In the genomic region with DNA sequence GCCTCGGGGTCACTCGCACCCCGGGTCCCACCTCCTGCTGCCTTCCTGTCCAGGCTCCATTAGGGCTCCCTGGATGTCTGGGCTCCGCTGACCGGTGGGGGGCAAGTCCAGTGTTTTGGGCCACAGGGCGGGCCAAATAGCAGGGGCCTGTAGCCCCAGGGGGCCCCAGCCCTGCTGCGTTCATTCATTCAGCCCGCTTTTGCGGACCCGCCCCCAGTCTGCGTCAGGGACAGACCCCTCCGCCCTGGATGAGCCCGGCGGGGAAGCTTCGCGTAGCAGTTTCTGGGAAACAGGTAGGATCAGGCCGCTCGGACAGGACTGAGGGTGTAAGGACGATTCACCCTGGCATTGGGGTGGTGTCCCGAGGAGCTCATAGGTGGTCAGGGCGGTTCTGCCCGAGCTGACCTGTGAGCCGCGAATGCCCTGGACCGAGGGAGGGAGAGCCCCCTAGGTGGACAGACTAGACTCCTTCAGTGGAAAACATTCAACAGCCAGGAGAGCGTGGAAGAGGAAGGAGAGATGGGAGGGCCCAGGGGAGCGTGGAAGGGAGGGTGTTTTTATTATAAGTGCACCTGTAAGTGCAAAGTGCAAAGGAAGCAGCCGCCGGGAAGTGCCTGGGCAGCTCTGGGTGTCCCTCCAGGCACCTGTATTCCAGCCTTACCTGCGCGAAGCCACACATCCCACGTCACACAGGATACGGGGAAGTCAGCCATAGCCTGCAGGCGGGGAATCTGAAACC, we compare ENCODE assay signal across 8 cellular contexts. TPM values are rescaled to one million over a fixed set of nuclear protein-coding genes. Genes with fewer than 3 reads are reported as not detected.
DNase-seq lines count a peak whose midpoint lies in the region; ATAC-seq and TF ChIP-seq lines count a peak whose summit lies in the region.

No MANE protein-coding gene starts in this region.

- no peak for TF ChIP-seq EP300 in Ishikawa (IDR thresholded peaks at IDR 0.05; ENCODE audit: borderline replicate concordance)

- peaks cover 14 to 15% of the 10 kb centered on the region in 2 donors for H3K4me1 ChIP-seq in neuronal stem cell (ENCODE audit: control insufficient read depth in 2 of 2, insufficient read depth in 1 of 2, low read depth in 1 of 2, low read length in 2 of 2)

- H3K18ac ChIP-seq in neuronal stem cell (ENCODE audit: low read length), result peak overlapping the region; percentile 95

- peak overlapping the region; percentile 69 for H2BK15ac ChIP-seq in neuronal stem cell (ENCODE audit: low read length)

- H3K79me1 ChIP-seq in neuronal stem cell (ENCODE audit: low read depth, low read length), result peaks cover 2% of the 10 kb centered on the region

- H3K9me3 ChIP-seq in neuronal stem cell (replicated peaks in 1 of 2; ENCODE audit: control insufficient read depth in 2 of 2, insufficient read depth in 1 of 2, low read depth in 1 of 2, low read length in 2 of 2), result no peaks in the 10 kb centered on the region

- H3K4me3 ChIP-seq in fibroblast of mammary gland (ENCODE audit: control insufficient read depth, low read depth, low read length) (peak overlapping the region; percentile 86), neuronal stem cell (ENCODE audit: low read length in 2 of 2) (peak overlapping the region; percentile 81 to 93)

- DNase-seq in DMS53 treated with DMSO at 0.1 percent for 48 hours (lab: John Stamatoyannopoulos, UW; ENCODE audit: unreplicated experiment) (peak; percentile 61), fibroblast of mammary gland (ENCODE audit: low read depth) (no peak), neuronal stem cell (ENCODE audit: low spot score) (no peak), kidney glomerular epithelial cell (lab: John Stamatoyannopoulos, UW) (no peak), NCI-H1048 (lab: John Stamatoyannopoulos, UW) (no peak)
- peak; percentile 42 to 48 for DNase-seq in activated CD4-positive, alpha-beta T cell treated with anti-CD3 and anti-CD28 coated beads, Interleukin-2, amount 50 U/mL, for 48 hours

- H3K4me2 ChIP-seq in neuronal stem cell (ENCODE audit: insufficient read depth, low read length, poor library complexity, severe bottlenecking), result peak overlapping the region; percentile 92

- ATAC-seq in GM21515 (IDR thresholded peaks at IDR 0.05; ENCODE audit: unreplicated experiment), result peak; percentile 21

- no peak overlapping the region for H3K27ac ChIP-seq in neuronal stem cell (replicated peaks; ENCODE audit: low read length)

- H2AK5ac ChIP-seq in neuronal stem cell (ENCODE audit: low read depth, low read length), result peak overlapping the region; percentile 12

- no peak overlapping the region for H4K8ac ChIP-seq in neuronal stem cell (ENCODE audit: low read depth, low read length)

- peak overlapping the region; percentile 10 for H2BK120ac ChIP-seq in neuronal stem cell (ENCODE audit: low read depth, low read length)

- peaks cover 0 to 7% of the 10 kb centered on the region in 2 donors for H3K36me3 ChIP-seq in neuronal stem cell (replicated peaks in 1 of 2; ENCODE audit: control insufficient read depth in 2 of 2, insufficient read depth in 2 of 2, low read length in 2 of 2)

- peak overlapping the region; percentile 59 for H2BK5ac ChIP-seq in neuronal stem cell (ENCODE audit: low read length)

- H2AFZ ChIP-seq in neuronal stem cell (ENCODE audit: low read length), result peak overlapping the region; percentile 92

- H4K91ac ChIP-seq in neuronal stem cell (ENCODE audit: low read depth, low read length, poor library complexity), result no peak overlapping the region

- TF ChIP-seq CTCF in fibroblast of mammary gland (conservative IDR thresholded peaks at IDR 0.05; ENCODE audit: control insufficient read depth, insufficient read depth, low read depth, low read length), result no peak

- peak overlapping the region; percentile 95 for H3K23ac ChIP-seq in neuronal stem cell (ENCODE audit: low read depth, low read length, poor library complexity)

- H3K27me3 ChIP-seq in neuronal stem cell (ENCODE audit: control insufficient read depth in 3 of 3, insufficient read depth in 3 of 3, low read depth in 1 of 3, low read length in 3 of 3), result peaks cover 0 to 12% (median 0%) of the 10 kb centered on the region in 3 experiments

- no peak overlapping the region for H3K4ac ChIP-seq in neuronal stem cell (ENCODE audit: low read length)

- no CpG with 5 or more reads among the region's 34 CpGs for WGBS in neuronal stem cell (ENCODE audit: extremely low coverage in 2 of 2, insufficient read length in 2 of 2, insufficient replicate concordance in 1 of 2), 2 donors

- TF ChIP-seq RAD21 in Ishikawa (IDR thresholded peaks at IDR 0.05; ENCODE audit: low read depth), result no peak

- H3K14ac ChIP-seq in neuronal stem cell (ENCODE audit: low read length), result peak overlapping the region; percentile 10

- no peak overlapping the region for H2BK12ac ChIP-seq in neuronal stem cell (ENCODE audit: low read length)

- peak overlapping the region; percentile 93 for H3K9ac ChIP-seq in neuronal stem cell (ENCODE audit: low read depth, low read length, poor library complexity)

TF ChIP-seq in Ishikawa, 13 proteins besides CTCF, POLR2A, EP300 and RAD21:
- TF ChIP-seq MAX (IDR thresholded peaks at IDR 0.05) (peak; percentile 21; the same call in 1 of the 2 replicates), YY1 (IDR thresholded peaks at IDR 0.05; ENCODE audit: low read depth) (peak; percentile 70; the same call in 1 of the 2 replicates), CREB1 (IDR thresholded peaks at IDR 0.05; ENCODE audit: low read depth) (no peak)

RNA-seq across cellular contexts. Expression of gene ENTPD6, which starts 0.6 kb away (rescaled TPM):
- polyA plus RNA-seq in neuronal stem cell (2013, experiment 1 of 2), result 50.6 TPM
- polyA plus RNA-seq in neuronal stem cell (2013, experiment 2 of 2), result 48.4 TPM

RNA-seq across cellular contexts. Expression of gene PYGB, which starts 51.8 kb away (rescaled TPM):
- polyA plus RNA-seq in neuronal stem cell (2013, experiment 1 of 2), result 31.3 TPM
- polyA plus RNA-seq in neuronal stem cell (2013, experiment 2 of 2), result 32.4 TPM

Comparison
In these comparisons a context has a peak if more than half of its experiments do, and no peak if none do; other contexts are left out.
1. DNase-seq: peak in DMS53 treated with DMSO at 0.1 percent for 48 hours (single experiment) and activated CD4-positive, alpha-beta T cell treated with anti-CD3 and anti-CD28 coated beads, Interleukin-2, amount 50 U/mL, for 48 hours (2 of 2); none in fibroblast of mammary gland (single experiment), neuronal stem cell (single experiment), kidney glomerular epithelial cell (single experiment) and NCI-H1048 (single experiment).